In genomic region chr1:151340870-151341754, GRCh38 we compare ENCODE assay signal across 8 cellular contexts. TPM values are rescaled to one million over a fixed set of nuclear protein-coding genes. Genes with fewer than 3 reads are reported as not detected.
DNase-seq lines count a peak whose midpoint lies in the region; ATAC-seq lines count a peak whose summit lies in the region.

No MANE protein-coding gene starts in this region.

- ATAC-seq in HG03520 (IDR thresholded peaks at IDR 0.05; ENCODE audit: unreplicated experiment) (peak; percentile 48), GM21576 (IDR thresholded peaks at IDR 0.05; ENCODE audit: unreplicated experiment) (no peak)

- intact Hi-C loops in activated CD4-positive, alpha-beta T cell treated with anti-CD3 and anti-CD28 coated beads, Interleukin-2, amount 10 ng/mL, durations not matched to agents 24 days and 14 days (cut with micrococcal nuclease), result loop anchor here (1.0 kb wide), 1 partner anchor 41 kb away; no protein-coding TSS in a partner anchor

- no peaks in the 10 kb centered on the region for H3K27me3 ChIP-seq in effector memory CD4-positive, alpha-beta T cell (replicated peaks; ENCODE audit: control insufficient read depth, insufficient read depth, low read length, poor library complexity, severe bottlenecking)

- no peak overlapping the region for H3K4me3 ChIP-seq in effector memory CD4-positive, alpha-beta T cell (ENCODE audit: insufficient read depth, low read depth, low read length, poor library complexity, severe bottlenecking)

- H3K36me3 ChIP-seq in effector memory CD4-positive, alpha-beta T cell (ENCODE audit: control insufficient read depth, insufficient read depth, low read length), result peaks cover 32% of the 10 kb centered on the region

- no peaks in the 10 kb centered on the region for H3K9me3 Mint-ChIP-seq in activated CD4-positive, alpha-beta T cell treated with anti-CD3 and anti-CD28 coated beads, Interleukin-2, amount 10 ng/mL, durations not matched to agents 24 days and 14 days

- H3K27me3 Mint-ChIP-seq in activated CD4-positive, alpha-beta T cell treated with anti-CD3 and anti-CD28 coated beads, Interleukin-2, amount 10 ng/mL, durations not matched to agents 24 days and 14 days, result no peaks in the 10 kb centered on the region

- H3K36me3 Mint-ChIP-seq in activated CD4-positive, alpha-beta T cell treated with anti-CD3 and anti-CD28 coated beads, Interleukin-2, amount 10 ng/mL, durations not matched to agents 24 days and 14 days (ENCODE audit: low read depth), result peaks cover 37% of the 10 kb centered on the region

- peak overlapping the region; percentile 73 for H3K27ac Mint-ChIP-seq in activated CD4-positive, alpha-beta T cell treated with anti-CD3 and anti-CD28 coated beads, Interleukin-2, amount 10 ng/mL, durations not matched to agents 24 days and 14 days

- peak overlapping the region; percentile 35 for H3K27ac ChIP-seq in effector memory CD4-positive, alpha-beta T cell (ENCODE audit: insufficient read depth, low read length, poor library complexity, severe bottlenecking)

- no peaks in the 10 kb centered on the region for H3K9me3 ChIP-seq in effector memory CD4-positive, alpha-beta T cell (ENCODE audit: control insufficient read depth, low read length)

- H3K4me3 Mint-ChIP-seq in activated CD4-positive, alpha-beta T cell treated with anti-CD3 and anti-CD28 coated beads, Interleukin-2, amount 10 ng/mL, durations not matched to agents 24 days and 14 days, result no peak overlapping the region

- DNase-seq in DMS79 treated with DMSO at 0.1 percent for 48 hours (lab: John Stamatoyannopoulos, UW) (peak; percentile 57), NCI-H524 (lab: John Stamatoyannopoulos, UW) (peak; percentile 29 to 79), medulla oblongata (ENCODE audit: extremely low spot score) (peak; percentile 97)
- peak; percentile 88 for DNase-seq in activated CD4-positive, alpha-beta T cell treated with anti-CD3 and anti-CD28 coated beads, Interleukin-2, amount 10 ng/mL, durations not matched to agents 24 days and 14 days
- DNase-seq in effector memory CD4-positive, alpha-beta T cell, result peak in 2 of 3 donors; percentile 6 to 26
- DNase-seq in stimulated activated naive CD4-positive, alpha-beta T cell (lab: John Stamatoyannopoulos, UW), result peak in 5 of 6 experiments; percentile 38 to 67 (median 48)

- peaks cover 2% of the 10 kb centered on the region for H3K4me1 ChIP-seq in effector memory CD4-positive, alpha-beta T cell (ENCODE audit: control insufficient read depth, insufficient read depth, low read length, poor library complexity, severe bottlenecking)

- H3K4me1 Mint-ChIP-seq in activated CD4-positive, alpha-beta T cell treated with anti-CD3 and anti-CD28 coated beads, Interleukin-2, amount 10 ng/mL, durations not matched to agents 24 days and 14 days, result peaks cover 26% of the 10 kb centered on the region

RNA-seq across cellular contexts. Expression of gene RFX5, which starts 5.9 kb away (rescaled TPM):
- 69.2 and 73.1 TPM in 2 replicates for total RNA-seq in activated CD4-positive, alpha-beta T cell treated with anti-CD3 and anti-CD28 coated beads, Interleukin-2, amount 10 ng/mL, durations not matched to agents 24 days and 14 days

RNA-seq across cellular contexts. Expression of gene PI4KB, which starts 13.9 kb away (rescaled TPM):
- total RNA-seq in activated CD4-positive, alpha-beta T cell treated with anti-CD3 and anti-CD28 coated beads, Interleukin-2, amount 10 ng/mL, durations not matched to agents 24 days and 14 days, result 57.1 and 59.2 TPM in 2 replicates

RNA-seq across cellular contexts. Expression of gene SELENBP1, which starts 31.4 kb away (rescaled TPM):
- not detected in 2 replicates for total RNA-seq in activated CD4-positive, alpha-beta T cell treated with anti-CD3 and anti-CD28 coated beads, Interleukin-2, amount 10 ng/mL, durations not matched to agents 24 days and 14 days

RNA-seq across cellular contexts. Expression of gene PSMB4, which starts 58.3 kb away (rescaled TPM):
- 452 and 456 TPM in 2 replicates for total RNA-seq in activated CD4-positive, alpha-beta T cell treated with anti-CD3 and anti-CD28 coated beads, Interleukin-2, amount 10 ng/mL, durations not matched to agents 24 days and 14 days

RNA-seq across cellular contexts. Expression of gene ZNF687, which starts 59.0 kb away (rescaled TPM):
- total RNA-seq in activated CD4-positive, alpha-beta T cell treated with anti-CD3 and anti-CD28 coated beads, Interleukin-2, amount 10 ng/mL, durations not matched to agents 24 days and 14 days, result 25.4 and 26.8 TPM in 2 replicates

Comparison
In these comparisons a context has a peak if more than half of its experiments do, and no peak if none do; other contexts are left out.
1. DNase-seq: peak in every context shown above with its lines; median percentile 97 in medulla oblongata; 88 in activated CD4-positive, alpha-beta T cell treated with anti-CD3 and anti-CD28 coated beads, Interleukin-2, amount 10 ng/mL, durations not matched to agents 24 days and 14 days; 57 in DMS79 treated with DMSO at 0.1 percent for 48 hours; 54 in NCI-H524; 48 in stimulated activated naive CD4-positive, alpha-beta T cell; 16 in effector memory CD4-positive, alpha-beta T cell.